ENCODE assay signal across 8 cellular contexts in the genomic region with DNA sequence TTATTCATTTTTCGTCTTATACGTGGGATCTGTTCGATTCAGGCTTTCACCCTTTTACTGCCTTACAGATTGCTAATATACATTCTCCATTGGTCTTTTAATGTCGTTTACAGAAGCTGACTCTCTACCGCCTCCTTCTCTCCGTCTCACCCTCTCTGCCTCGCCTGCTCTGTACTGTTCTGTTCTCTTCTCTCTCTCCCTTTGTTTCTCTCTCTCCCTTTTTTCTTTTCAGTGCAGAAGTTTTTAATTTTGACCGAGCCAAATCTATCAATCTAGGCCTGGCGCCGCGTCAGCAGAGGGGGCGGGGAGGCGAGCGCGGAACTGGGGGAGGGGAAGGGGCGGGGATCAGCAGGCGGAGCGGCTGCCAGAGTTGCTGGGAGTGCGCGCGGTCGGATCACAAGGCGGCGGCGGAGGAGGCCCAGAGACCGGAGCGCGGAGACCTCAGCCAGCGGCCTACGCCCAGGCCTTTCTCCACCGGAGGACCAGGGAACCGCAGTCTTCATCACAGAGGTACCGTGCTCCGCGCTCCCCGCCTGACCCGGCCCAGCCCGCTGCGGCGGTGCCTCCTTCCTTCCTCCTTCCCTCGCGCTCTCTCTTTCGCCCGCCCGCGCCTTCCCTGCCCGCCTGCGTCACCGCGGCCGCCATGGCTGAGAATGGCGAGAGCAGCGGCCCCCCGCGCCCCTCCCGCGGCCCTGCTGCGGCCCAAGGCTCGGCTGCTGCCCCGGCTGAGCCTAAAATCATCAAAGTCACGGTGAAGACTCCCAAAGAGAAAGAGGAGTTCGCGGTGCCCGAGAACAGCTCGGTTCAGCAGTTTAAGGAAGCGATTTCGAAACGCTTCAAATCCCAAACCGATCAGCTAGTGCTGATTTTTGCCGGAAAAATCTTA. TPM values are rescaled to one million over a fixed set of nuclear protein-coding genes. Genes with fewer than 3 reads are reported as not detected.
A peak's percentile ranks its signal among the peaks of the same experiment; 100 is the strongest.
DNase-seq lines count a peak whose midpoint lies in the region; ATAC-seq and TF ChIP-seq lines count a peak whose summit lies in the region.

Gene UBQLN2, plus strand, starts transcription at position 397 of the 886 bp plus-strand sequence. Its CDS starts 247 bp downstream, at position 644.

- H3K4me3 ChIP-seq in BE2C (ENCODE audit: low read depth, low read length) (peak within 1 kb of the TSS; percentile 88), lung (peak within 1 kb of the TSS; percentile 69)

- H3K27ac Mint-ChIP-seq in activated CD4-positive, alpha-beta memory T cell treated with anti-CD3 and anti-CD28 coated beads, Interleukin-2, amount 10 ng/mL, durations not matched to agents 7 days and 5 days = peak within 1 kb of the TSS; percentile 97

- CTCF ChIA-PET in activated CD4-positive, alpha-beta memory T cell treated with anti-CD3 and anti-CD28 coated beads, Interleukin-2, amount 10 ng/mL, durations not matched to agents 7 days and 5 days (lab: Charles Lee) = interaction anchor here (0.9 kb wide), 1 partner anchor 165 kb away, joined by 3 read pairs; no protein-coding TSS in a partner anchor

- peak; percentile 45 for TF ChIP-seq CTCF in BE2C (IDR thresholded peaks at IDR 0.05; ENCODE audit: low read depth, low read length)
- TF ChIP-seq CTCF in lung (IDR thresholded peaks at IDR 0.05; ENCODE audit: control extremely low read depth, extremely low read depth) = no peak

- no peaks in the 10 kb centered on the region for H3K4me1 ChIP-seq in BE2C
- no peaks in the 10 kb centered on the region for H3K4me1 ChIP-seq in lung (ENCODE audit: control insufficient read depth in 2 of 2, insufficient read depth in 2 of 2, low read length in 2 of 2)

- peak within 1 kb of the TSS; percentile 97 to 98 for H3K27ac ChIP-seq in lung (ENCODE audit: low read depth in 1 of 2, low read length in 1 of 2)

- H3K9me3 Mint-ChIP-seq in activated CD4-positive, alpha-beta memory T cell treated with anti-CD3 and anti-CD28 coated beads, Interleukin-2, amount 10 ng/mL, durations not matched to agents 7 days and 5 days = no peaks in the 10 kb centered on the region

- WGBS in lung, 2 donors = 0 to 24% methylated on average over 42 to 70 of the region's 70 CpGs

- DNase-seq in BE2C (peak; percentile 83), NCI-H82 (lab: John Stamatoyannopoulos, UW) (peak; percentile 83), ecto neural progenitor cell (ENCODE audit: low spot score) (peak; percentile 75), lung (ENCODE audit: low spot score) (peak; percentile 73)
- peak; percentile 84 for DNase-seq in activated CD4-positive, alpha-beta memory T cell treated with anti-CD3 and anti-CD28 coated beads, Interleukin-2, amount 10 ng/mL, durations not matched to agents 7 days and 5 days
- peak; percentile 59 to 64 (median 64) for DNase-seq in stimulated activated CD4-positive, alpha-beta T cell treated with anti-CD3 and anti-CD28 coated beads, TNF-alpha, amount 100 ng/mL, for 4 hours (ENCODE audit: low read depth in 3 of 3)

- H3K36me3 ChIP-seq in BE2C = no peaks in the 10 kb centered on the region; the same call in none of the 2 replicates
- no peaks in the 10 kb centered on the region for H3K36me3 ChIP-seq in lung (ENCODE audit: control insufficient read depth in 2 of 2, insufficient read depth in 2 of 2, low read length in 2 of 2)

- H3K9me3 ChIP-seq in BE2C = no peaks in the 10 kb centered on the region
- peaks cover 0 to 3% of the 10 kb centered on the region in 2 donors for H3K9me3 ChIP-seq in lung (ENCODE audit: control insufficient read depth in 2 of 2, insufficient read depth in 1 of 2, low read length in 1 of 2)

- H3K4me1 Mint-ChIP-seq in activated CD4-positive, alpha-beta memory T cell treated with anti-CD3 and anti-CD28 coated beads, Interleukin-2, amount 10 ng/mL, durations not matched to agents 7 days and 5 days = peaks cover 11% of the 10 kb centered on the region

- peak within 1 kb of the TSS; percentile 82 for H3K4me3 Mint-ChIP-seq in activated CD4-positive, alpha-beta memory T cell treated with anti-CD3 and anti-CD28 coated beads, Interleukin-2, amount 10 ng/mL, durations not matched to agents 7 days and 5 days

- POLR2A ChIA-PET in activated CD4-positive, alpha-beta memory T cell treated with anti-CD3 and anti-CD28 coated beads, Interleukin-2, amount 10 ng/mL, durations not matched to agents 7 days and 5 days (lab: Charles Lee) = interaction anchor here (0.6 to 1.0 kb wide), 5 partner anchors 10 to 846 kb away, joined by 3 read pairs; partner anchors contain the start of gene RRAGB

- no peaks in the 10 kb centered on the region for H3K27me3 Mint-ChIP-seq in activated CD4-positive, alpha-beta memory T cell treated with anti-CD3 and anti-CD28 coated beads, Interleukin-2, amount 10 ng/mL, durations not matched to agents 7 days and 5 days

- H3K36me3 Mint-ChIP-seq in activated CD4-positive, alpha-beta memory T cell treated with anti-CD3 and anti-CD28 coated beads, Interleukin-2, amount 10 ng/mL, durations not matched to agents 7 days and 5 days (ENCODE audit: low read depth) = peaks cover 28% of the 10 kb centered on the region

- ATAC-seq in GM19324 (IDR thresholded peaks at IDR 0.05; ENCODE audit: low FRiP score, unreplicated experiment) (peak; percentile 77), HG03460 (IDR thresholded peaks at IDR 0.05; ENCODE audit: unreplicated experiment) (peak; percentile 74), lung (ENCODE audit: insufficient read depth, low FRiP score) (peak; percentile 93)

- H3K27me3 ChIP-seq in BE2C (no peaks in the 10 kb centered on the region), lung (ENCODE audit: control insufficient read depth, insufficient read depth) (no peaks in the 10 kb centered on the region)

RNA-seq across cellular contexts. Expression of gene UBQLN2, which starts in this region (rescaled TPM):
- polyA plus RNA-seq in BE2C (2012; ENCODE audit: insufficient read depth, insufficient read length, low read depth) = 67.4 TPM
- 10 to 100 TPM; 48.7 to 52.0 TPM for total RNA-seq in activated CD4-positive, alpha-beta memory T cell treated with anti-CD3 and anti-CD28 coated beads, Interleukin-2, amount 10 ng/mL, durations not matched to agents 7 days and 5 days
- 10 to 100 TPM; 27.3 to 31.3 TPM for total RNA-seq in lung
- polyA plus RNA-seq in lung = 10 to 100 TPM in 1 of 2 donors, 1 to 10 TPM in 1; 7.7 to 17.6 TPM

Comparison
In these comparisons a context has a peak if more than half of its experiments do, and no peak if none do; other contexts are left out.
1. Peak in every context shown above with its lines: DNase-seq, ATAC-seq, H3K4me3 ChIP-seq and H3K27ac ChIP-seq.